Comparison of ENCODE assay signal across 26 cellular contexts in the genomic region with DNA sequence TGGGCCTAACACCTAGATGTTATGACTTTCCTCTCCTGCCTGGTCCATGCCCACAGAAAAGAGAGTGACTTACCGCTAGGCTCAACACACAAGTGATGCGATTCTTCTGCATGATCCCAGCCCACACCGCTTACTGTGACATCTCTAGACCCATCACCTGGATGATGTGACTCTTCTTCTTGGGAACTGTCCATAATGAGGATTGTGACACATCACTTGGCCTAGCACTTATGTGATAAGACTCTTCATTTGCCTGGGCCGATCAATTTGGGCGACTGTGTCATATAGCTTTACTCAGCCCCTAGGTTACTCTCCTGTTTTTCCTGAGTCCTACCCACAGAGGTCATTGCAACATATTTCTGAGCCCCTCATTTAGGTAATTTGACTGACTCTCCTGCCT. TPM values are rescaled to one million over a fixed set of nuclear protein-coding genes. Genes with fewer than 3 reads are reported as not detected.
"Had no signal": no experiment of that assay in that cellular context is flagged by ENCODE, and none has a peak within 500 bp of the region (broad histone marks: within the 10 kb centered on the region; RNA-seq: fewer than 3 reads in every experiment).

No MANE protein-coding gene starts in this region.

- DNase-seq: IMR-90; Karpas-422; KG1; MG63; NCI-H1092; NCI-H1105 treated with DMSO at 0.1 percent for 48 hours; NCI-H1417 treated with DMSO at 0.1 percent for 48 hours; NCI-H146; NCI-H1694 treated with DMSO at 0.1 percent for 48 hours; NCI-H2029; NCI-H2081 treated with DMSO at 0.1 percent for 48 hours; NCI-H2171; NCI-H226; NCI-H446; NCI-H510A; NCI-H524 treated with DMSO at 0.1 percent for 48 hours; NCI-H69; NCI-H774; NK-92 treated with Interleukin-12 subunit alpha and Interleukin-12 subunit beta, amount 100 ng/mL, for 24 hours; PC-3; SHP77 treated with DMSO at 0.1 percent for 48 hours; SJCRH30 had no signal

- H3K27ac ChIP-seq: SJCRH30 had no signal

- ATAC-seq: HepG2, Panc1, PC-3, Right ventricle myocardium inferior, SK-N-SH treated with all-trans-retinoic acid at 6 μM for 48 hours had no signal

- H3K4me3 ChIP-seq: MG63, SJCRH30 had no signal

- H3K4me1 ChIP-seq: SJCRH30 had no signal

- H3K9me3 ChIP-seq: MG63, SJCRH30 had no signal

- H3K36me3 ChIP-seq: MG63 had no signal

- H3K27me3 ChIP-seq: MG63, SJCRH30 had no signal

RNA-seq across cellular contexts. Expression of gene ZNF681, which starts 19.9 kb away (rescaled TPM):
- total RNA-seq: HepG2 had no signal
- polyA plus RNA-seq: HepG2 had no signal
